1 cellular context compared by ENCODE assay signal in genomic region chr15:70701891-70702568, GRCh38.
A peak's percentile ranks its signal among the peaks of the same experiment; 100 is the strongest.
TF ChIP-seq lines count a peak whose summit lies in the region.

No MANE protein-coding gene starts in this region.

TF ChIP-seq in HEK293, 187 proteins besides CTCF, POLR2A, EP300 and RAD21 (continued from another document and continues in another):
- TF ChIP-seq ZBTB1 (tag by site-specific recombination; IDR thresholded peaks at IDR 0.05) (no peak), SP7 (tag by site-specific recombination; IDR thresholded peaks at IDR 0.05) (peak; percentile 82), HOXA7 (CRISPR knock-in tag; IDR thresholded peaks at IDR 0.05; ENCODE audit: borderline replicate concordance) (no peak), ZNF530 (tag by site-specific recombination; IDR thresholded peaks at IDR 0.05; ENCODE audit: low read depth) (no peak), GLIS1 (tag by site-specific recombination; IDR thresholded peaks at IDR 0.05) (no peak), ZNF157 (tag by site-specific recombination; IDR thresholded peaks at IDR 0.05) (no peak), ZNF654 (tag by site-specific recombination; IDR thresholded peaks at IDR 0.05; ENCODE audit: low read depth) (no peak; the same call in 1 of the 2 replicates), ZNF211 (tag by site-specific recombination; IDR thresholded peaks at IDR 0.05; ENCODE audit: low read depth) (no peak), ZNF366 (tag by site-specific recombination; conservative IDR thresholded peaks at IDR 0.05) (peak; percentile 53; the same call in 1 of the 2 replicates), YY1 (tag by site-specific recombination; IDR thresholded peaks at IDR 0.05) (no peak), ZNF518A (tag by site-specific recombination; conservative IDR thresholded peaks at IDR 0.05; ENCODE audit: low read depth) (0 out of 2 replicates have a peak, but pooled peaks have one; percentile 26), SP3 (tag by site-specific recombination; IDR thresholded peaks at IDR 0.05) (peak; percentile 9; the same call in 1 of the 2 replicates), ZSCAN16 (tag by site-specific recombination; IDR thresholded peaks at IDR 0.05) (no peak), WT1 (tag by site-specific recombination; IDR thresholded peaks at IDR 0.05) (no peak), TRIM28 (IDR thresholded peaks at IDR 0.05; ENCODE audit: borderline replicate concordance, low read length) (peak; percentile 80), MYNN (tag by site-specific recombination; IDR thresholded peaks at IDR 0.05; ENCODE audit: borderline replicate concordance) (no peak), ZBTB20 (tag by site-specific recombination; IDR thresholded peaks at IDR 0.05) (peak; percentile 52; the same call in 1 of the 2 replicates), ZNF132 (tag by site-specific recombination; IDR thresholded peaks at IDR 0.05; ENCODE audit: borderline replicate concordance) (no peak), ZSCAN18 (tag by site-specific recombination; IDR thresholded peaks at IDR 0.05) (no peak), ZNF155 (tag by site-specific recombination; IDR thresholded peaks at IDR 0.05) (no peak), ZNF202 (tag by site-specific recombination; IDR thresholded peaks at IDR 0.05; ENCODE audit: borderline replicate concordance) (no peak), ZNF664 (tag by site-specific recombination; IDR thresholded peaks at IDR 0.05) (peak; percentile 48; the same call in 1 of the 2 replicates), ZFP69B (tag by site-specific recombination; IDR thresholded peaks at IDR 0.05) (no peak), ELK4 (IDR thresholded peaks at IDR 0.05; ENCODE audit: borderline replicate concordance, low read depth, low read length) (no peak), ZNF830 (tag by site-specific recombination; IDR thresholded peaks at IDR 0.05; ENCODE audit: low read depth) (no peak), MEIS1 (CRISPR knock-in tag; IDR thresholded peaks at IDR 0.05; ENCODE audit: borderline replicate concordance) (peak; percentile 47; the same call in 1 of the 2 replicates), TSHZ1 (tag by site-specific recombination; IDR thresholded peaks at IDR 0.05; ENCODE audit: borderline replicate concordance) (no peak), ZBTB44 (tag by site-specific recombination; IDR thresholded peaks at IDR 0.05) (peak; percentile 97), ZNF169 (tag by site-specific recombination; IDR thresholded peaks at IDR 0.05) (no peak), ZNF785 (tag by site-specific recombination; IDR thresholded peaks at IDR 0.05) (no peak), REST (tag by site-specific recombination; IDR thresholded peaks at IDR 0.05) (no peak), IKZF3 (tag by site-specific recombination; IDR thresholded peaks at IDR 0.05) (peak; percentile 49; the same call in 1 of the 2 replicates), BCL11A (tag by site-specific recombination; IDR thresholded peaks at IDR 0.05; ENCODE audit: low read depth) (0 out of 2 replicates have a peak, but pooled peaks have one; percentile 38), ZBTB8A (tag by site-specific recombination; IDR thresholded peaks at IDR 0.05) (no peak), ZBTB17 (tag by site-specific recombination; IDR thresholded peaks at IDR 0.05) (peak; percentile 87), PRDM6 (tag by site-specific recombination; IDR thresholded peaks at IDR 0.05) (peak; percentile 96), ZNF600 (tag by site-specific recombination; IDR thresholded peaks at IDR 0.05) (peak; percentile 99), AEBP2 (tag by site-specific recombination; IDR thresholded peaks at IDR 0.05; ENCODE audit: borderline replicate concordance) (no peak), ZNF16 (tag by site-specific recombination; IDR thresholded peaks at IDR 0.05; ENCODE audit: low read depth) (no peak)
